10 cellular contexts compared by ENCODE assay signal in the genomic region with DNA sequence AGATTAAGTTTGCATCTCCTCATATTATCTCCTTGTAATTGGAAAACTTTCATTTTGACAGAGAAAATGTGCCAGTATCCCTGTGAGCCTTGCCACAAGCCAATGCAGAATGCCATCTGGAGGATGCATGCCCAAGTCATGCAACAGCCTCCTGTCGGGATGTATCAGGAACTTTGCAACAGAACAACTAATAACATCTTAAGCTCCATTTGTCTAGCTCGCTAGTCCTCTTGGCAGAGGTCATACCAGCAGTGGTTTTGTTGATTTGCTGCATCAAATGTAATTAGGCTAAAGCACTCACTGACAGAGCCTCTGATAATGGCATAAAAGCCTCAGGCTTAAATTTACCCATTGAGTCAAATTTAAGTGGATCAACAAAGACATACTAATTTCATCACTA.
A peak's percentile ranks its signal among the peaks of the same experiment; 100 is the strongest.
DNase-seq lines count a peak whose midpoint lies in the region; ATAC-seq and TF ChIP-seq lines count a peak whose summit lies in the region.
"Had no signal": no experiment of that assay in that cellular context is flagged by ENCODE, and none has a peak within 500 bp of the region (broad histone marks: within the 10 kb centered on the region; RNA-seq: fewer than 3 reads in every experiment).

No MANE protein-coding gene starts in this region.

- peaks cover 3% of the 10 kb centered on the region; the same call in 1 of the 2 replicates for H3K4me1 ChIP-seq in HEK293 (ENCODE audit: control insufficient read depth, insufficient read depth, low read length)

- H3K36me3 Mint-ChIP-seq in T-helper 1 cell treated with Interleukin-12 subunit alpha and Interleukin-12 subunit beta and Interleukin-4 antibody, amounts not matched to agents 30 μg/mL and 1 μg/mL, for 36 hours (ENCODE audit: low read depth): peaks cover 15% of the 10 kb centered on the region
- peaks cover 18% of the 10 kb centered on the region for H3K36me3 Mint-ChIP-seq in activated CD4-positive, alpha-beta memory T cell treated with anti-CD3 and anti-CD28 coated beads, Interleukin-2, amount 10 ng/mL, durations not matched to agents 7 days and 5 days (ENCODE audit: low read depth)

- TF ChIP-seq CTCF in HEK293 (tag by site-specific recombination; IDR thresholded peaks at IDR 0.05): no peak

- POLR2A ChIA-PET in HEK293 (lab: Yijun Ruan, JAX): no interaction called here
- POLR2A ChIA-PET in activated CD4-positive, alpha-beta memory T cell treated with anti-CD3 and anti-CD28 coated beads, Interleukin-2, amount 10 ng/mL, durations not matched to agents 7 days and 5 days (lab: Charles Lee): interaction anchor here (0.6 to 9.8 kb wide), 22 partner anchors 16 to 365 kb away, joined by 3 to 229 read pairs (median 6); a partner anchor contains a TSS

- H3K36me3 ChIP-seq in HEK293 (ENCODE audit: control insufficient read depth in 2 of 2, insufficient read depth in 1 of 2, low read length in 2 of 2): no peaks in the 10 kb centered on the region

- H3K27me3 Mint-ChIP-seq in T-helper 1 cell treated with Interleukin-12 subunit alpha and Interleukin-12 subunit beta and Interleukin-4 antibody, amounts not matched to agents 30 μg/mL and 1 μg/mL, for 36 hours (ENCODE audit: low read depth): peaks cover 4% of the 10 kb centered on the region
- no peaks in the 10 kb centered on the region for H3K27me3 Mint-ChIP-seq in activated CD4-positive, alpha-beta memory T cell treated with anti-CD3 and anti-CD28 coated beads, Interleukin-2, amount 10 ng/mL, durations not matched to agents 7 days and 5 days

- no peak for ATAC-seq in GM18517 (IDR thresholded peaks at IDR 0.05; ENCODE audit: unreplicated experiment)
- no peak for ATAC-seq in GM21381 (IDR thresholded peaks at IDR 0.05; ENCODE audit: unreplicated experiment)

- CTCF ChIA-PET in HEK293 (lab: Yijun Ruan, JAX): interaction anchor here (0.6 to 4.3 kb wide), 4 partner anchors 25 to 361 kb away, joined by 3 to 29 read pairs (median 8); a partner anchor contains a TSS
- CTCF ChIA-PET in activated CD4-positive, alpha-beta memory T cell treated with anti-CD3 and anti-CD28 coated beads, Interleukin-2, amount 10 ng/mL, durations not matched to agents 7 days and 5 days (lab: Charles Lee): interaction anchor here (0.8 to 4.8 kb wide), 8 partner anchors 25 to 609 kb away, joined by 3 to 69 read pairs (median 4); a partner anchor contains a TSS

- H3K9me3 ChIP-seq in HEK293 (ENCODE audit: control insufficient read depth, insufficient read depth, low read depth, low read length): no peaks in the 10 kb centered on the region

- peaks cover 49% of the 10 kb centered on the region for H3K4me1 Mint-ChIP-seq in T-helper 1 cell treated with Interleukin-12 subunit alpha and Interleukin-12 subunit beta and Interleukin-4 antibody, amounts not matched to agents 30 μg/mL and 1 μg/mL, for 36 hours (ENCODE audit: low read depth)
- H3K4me1 Mint-ChIP-seq in activated CD4-positive, alpha-beta memory T cell treated with anti-CD3 and anti-CD28 coated beads, Interleukin-2, amount 10 ng/mL, durations not matched to agents 7 days and 5 days: peaks cover 60% of the 10 kb centered on the region

- H3K27ac Mint-ChIP-seq in T-helper 1 cell treated with Interleukin-12 subunit alpha and Interleukin-12 subunit beta and Interleukin-4 antibody, amounts not matched to agents 30 μg/mL and 1 μg/mL, for 36 hours: peak overlapping the region; percentile 84
- peak overlapping the region; percentile 80 for H3K27ac Mint-ChIP-seq in activated CD4-positive, alpha-beta memory T cell treated with anti-CD3 and anti-CD28 coated beads, Interleukin-2, amount 10 ng/mL, durations not matched to agents 7 days and 5 days

- H3K27ac ChIP-seq in HEK293 (ENCODE audit: extremely low read depth, low read depth, low read length): no peak overlapping the region

- DNase-seq in T-helper 1 cell (no peak), myocyte (ENCODE audit: low read depth) (peak; percentile 70)
- no peak for DNase-seq in activated CD4-positive, alpha-beta memory T cell treated with anti-CD3 and anti-CD28 coated beads, Interleukin-2, amount 10 ng/mL, durations not matched to agents 7 days and 5 days
- DNase-seq in stimulated activated naive CD4-positive, alpha-beta T cell (lab: John Stamatoyannopoulos, UW): no peak
- DNase-seq: aorta; stimulated activated naive CD4-positive, alpha-beta T cell treated with Interleukin-2 at 50 U/mL for 16 hours had no signal

- H3K9me3 Mint-ChIP-seq in T-helper 1 cell treated with Interleukin-12 subunit alpha and Interleukin-12 subunit beta and Interleukin-4 antibody, amounts not matched to agents 30 μg/mL and 1 μg/mL, for 36 hours: peaks cover 9% of the 10 kb centered on the region
- peaks cover 10% of the 10 kb centered on the region for H3K9me3 Mint-ChIP-seq in activated CD4-positive, alpha-beta memory T cell treated with anti-CD3 and anti-CD28 coated beads, Interleukin-2, amount 10 ng/mL, durations not matched to agents 7 days and 5 days

- H3K4me3 ChIP-seq in HEK293 (ENCODE audit: low read depth, low read length): no peak overlapping the region

- peak overlapping the region; percentile 65 for H3K4me3 Mint-ChIP-seq in T-helper 1 cell treated with Interleukin-12 subunit alpha and Interleukin-12 subunit beta and Interleukin-4 antibody, amounts not matched to agents 30 μg/mL and 1 μg/mL, for 36 hours
- no peak overlapping the region for H3K4me3 Mint-ChIP-seq in activated CD4-positive, alpha-beta memory T cell treated with anti-CD3 and anti-CD28 coated beads, Interleukin-2, amount 10 ng/mL, durations not matched to agents 7 days and 5 days

TF ChIP-seq in HEK293, 187 proteins besides CTCF, POLR2A, EP300 and RAD21:
- TF ChIP-seq ZNF549 (tag by site-specific recombination; IDR thresholded peaks at IDR 0.05) (0 out of 2 replicates have a peak, but pooled peaks have one; percentile 12), KLF7 (tag by site-specific recombination; IDR thresholded peaks at IDR 0.05; ENCODE audit: borderline replicate concordance) (no peak), ZNF623 (tag by site-specific recombination; IDR thresholded peaks at IDR 0.05) (no peak)
- TF ChIP-seq, protein P1, sequence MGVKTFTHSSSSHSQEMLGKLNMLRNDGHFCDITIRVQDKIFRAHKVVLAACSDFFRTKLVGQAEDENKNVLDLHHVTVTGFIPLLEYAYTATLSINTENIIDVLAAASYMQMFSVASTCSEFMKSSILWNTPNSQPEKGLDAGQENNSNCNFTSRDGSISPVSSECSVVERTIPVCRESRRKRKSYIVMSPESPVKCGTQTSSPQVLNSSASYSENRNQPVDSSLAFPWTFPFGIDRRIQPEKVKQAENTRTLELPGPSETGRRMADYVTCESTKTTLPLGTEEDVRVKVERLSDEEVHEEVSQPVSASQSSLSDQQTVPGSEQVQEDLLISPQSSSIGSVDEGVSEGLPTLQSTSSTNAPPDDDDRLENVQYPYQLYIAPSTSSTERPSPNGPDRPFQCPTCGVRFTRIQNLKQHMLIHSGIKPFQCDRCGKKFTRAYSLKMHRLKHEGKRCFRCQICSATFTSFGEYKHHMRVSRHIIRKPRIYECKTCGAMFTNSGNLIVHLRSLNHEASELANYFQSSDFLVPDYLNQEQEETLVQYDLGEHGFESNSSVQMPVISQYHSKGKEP (tag by site-specific recombination; IDR thresholded peaks at IDR 0.05): peak; percentile 21; the same call in 1 of the 2 replicates
